Comparison of ENCODE assay signal across 23 cellular contexts in genomic region chr1:161805399-161806197, GRCh38. TPM values are rescaled to one million over a fixed set of nuclear protein-coding genes. Genes with fewer than 3 reads are reported as not detected.
DNase-seq lines count a peak whose midpoint lies in the region; FAIRE-seq and TF ChIP-seq lines count a peak whose summit lies in the region.
"Had no signal": no experiment of that assay in that cellular context is flagged by ENCODE, and none has a peak within 500 bp of the region (broad histone marks: within the 10 kb centered on the region; RNA-seq: fewer than 3 reads in every experiment).

No MANE protein-coding gene starts in this region.

- intact Hi-C loops in activated CD4-positive, alpha-beta T cell treated with anti-CD3 and anti-CD28 coated beads, Interleukin-2, amount 10 ng/mL, durations not matched to agents 24 days and 14 days (cut with micrococcal nuclease), result no loop called here

- H3K36me3 ChIP-seq in SK-N-MC (ENCODE audit: insufficient read depth, low read length), result peaks cover 30% of the 10 kb centered on the region

- H3K4me3 Mint-ChIP-seq in activated CD4-positive, alpha-beta T cell treated with anti-CD3 and anti-CD28 coated beads, Interleukin-2, amount 10 ng/mL, durations not matched to agents 24 days and 14 days, result no peak overlapping the region
- H3K4me3 Mint-ChIP-seq in chondrocyte (ENCODE audit: unreplicated experiment) (no peak overlapping the region), osteocyte (ENCODE audit: unreplicated experiment) (no peak overlapping the region)
- H3K4me3 Mint-ChIP-seq: CD14-positive monocyte; naive thymus-derived CD8-positive, alpha-beta T cell had no signal

- peak overlapping the region; percentile 69 for H3K27ac ChIP-seq in SK-N-MC
- H3K27ac ChIP-seq: heart right ventricle had no signal

- DNase-seq in activated CD4-positive, alpha-beta T cell treated with anti-CD3 and anti-CD28 coated beads, Interleukin-2, amount 10 ng/mL, durations not matched to agents 24 days and 14 days, result no peak
- no peak for DNase-seq in activated CD4-positive, alpha-beta T cell treated with anti-CD3 and anti-CD28 coated beads, Interleukin-2, amount 50 U/mL, for 4 hours
- DNase-seq in SK-N-MC (ENCODE audit: low read depth, low spot score), result no peak
- DNase-seq in chondrocyte (ENCODE audit: low spot score), result no peak
- no peak for DNase-seq in osteocyte (ENCODE audit: extremely low spot score, unreplicated experiment)
- no peak for DNase-seq in NCI-H1436 (lab: John Stamatoyannopoulos, UW)
- no peak for DNase-seq in D721Med (ENCODE audit: insufficient read length, low spot score)
- DNase-seq in NCI-H69 (lab: John Stamatoyannopoulos, UW), result no peak
- DNase-seq: 8988T; activated CD4-positive, alpha-beta T cell treated with anti-CD3 and anti-CD28 coated beads for 48 hours; caudate nucleus; effector CD4-positive, alpha-beta T cell; heart right ventricle; islet precursor cell; mammary epithelial cell; naive thymus-derived CD8-positive, alpha-beta T cell; NCI-H1436 treated with DMSO at 0.1 percent for 48 hours; stimulated activated CD4-positive, alpha-beta T cell treated with anti-CD3 and anti-CD28 coated beads, Interleukin-4, amount 100 ng/mL, for 4 hours had no signal

- FAIRE-seq in D721Med (lab: Jason Lieb, UNC), result no peak
- FAIRE-seq: GM12892, RCC 7860 had no signal

- peaks cover 7% of the 10 kb centered on the region for H3K9me3 Mint-ChIP-seq in activated CD4-positive, alpha-beta T cell treated with anti-CD3 and anti-CD28 coated beads, Interleukin-2, amount 10 ng/mL, durations not matched to agents 24 days and 14 days
- H3K9me3 Mint-ChIP-seq in chondrocyte (ENCODE audit: low read depth) (peaks cover 10% of the 10 kb centered on the region), osteocyte (ENCODE audit: unreplicated experiment) (peaks cover 1% of the 10 kb centered on the region)

- peak overlapping the region; percentile 67 for H3K27ac Mint-ChIP-seq in activated CD4-positive, alpha-beta T cell treated with anti-CD3 and anti-CD28 coated beads, Interleukin-2, amount 10 ng/mL, durations not matched to agents 24 days and 14 days
- H3K27ac Mint-ChIP-seq in chondrocyte (ENCODE audit: unreplicated experiment) (peak overlapping the region; percentile 34), osteocyte (ENCODE audit: unreplicated experiment) (peak overlapping the region; percentile 70)
- H3K27ac Mint-ChIP-seq: CD14-positive monocyte had no signal

- H3K27me3 Mint-ChIP-seq in activated CD4-positive, alpha-beta T cell treated with anti-CD3 and anti-CD28 coated beads, Interleukin-2, amount 10 ng/mL, durations not matched to agents 24 days and 14 days, result no peaks in the 10 kb centered on the region
- H3K27me3 Mint-ChIP-seq in chondrocyte (ENCODE audit: low read depth) (no peaks in the 10 kb centered on the region), osteocyte (ENCODE audit: unreplicated experiment) (no peaks in the 10 kb centered on the region)
- H3K27me3 Mint-ChIP-seq: naive thymus-derived CD8-positive, alpha-beta T cell had no signal

- peaks cover 7% of the 10 kb centered on the region for H3K4me1 Mint-ChIP-seq in activated CD4-positive, alpha-beta T cell treated with anti-CD3 and anti-CD28 coated beads, Interleukin-2, amount 10 ng/mL, durations not matched to agents 24 days and 14 days
- H3K4me1 Mint-ChIP-seq in chondrocyte (ENCODE audit: low read depth) (peaks cover 22% of the 10 kb centered on the region), osteocyte (ENCODE audit: unreplicated experiment) (peaks cover 27% of the 10 kb centered on the region)
- H3K4me1 Mint-ChIP-seq: CD14-positive monocyte had no signal

- no peak overlapping the region for H3K4me3 ChIP-seq in SK-N-MC
- H3K4me3 ChIP-seq: esophagus muscularis mucosa, heart right ventricle, skin epidermis had no signal

- TF ChIP-seq CTCF in chondrocyte (IDR thresholded peaks at IDR 0.05), result no peak
- no peak for TF ChIP-seq CTCF in osteocyte (IDR thresholded peaks at IDR 0.05)
- TF ChIP-seq CTCF in D721Med (IDR thresholded peaks at IDR 0.05; ENCODE audit: insufficient read depth, missing control alignments), result no peak

- peaks cover 51% of the 10 kb centered on the region for H3K36me3 Mint-ChIP-seq in activated CD4-positive, alpha-beta T cell treated with anti-CD3 and anti-CD28 coated beads, Interleukin-2, amount 10 ng/mL, durations not matched to agents 24 days and 14 days (ENCODE audit: low read depth)
- peaks cover 26% of the 10 kb centered on the region for H3K36me3 Mint-ChIP-seq in chondrocyte (ENCODE audit: low read depth)
- peaks cover 34% of the 10 kb centered on the region for H3K36me3 Mint-ChIP-seq in osteocyte (ENCODE audit: unreplicated experiment)

- peak overlapping the region; percentile 25 for H3K9ac ChIP-seq in SK-N-MC (ENCODE audit: insufficient read length)

- no peaks in the 10 kb centered on the region; the same call in 1 of the 2 replicates for H3K9me3 ChIP-seq in SK-N-MC (ENCODE audit: low read depth, low read length)
- H3K9me3 ChIP-seq: esophagus muscularis mucosa had no signal

RNA-seq across cellular contexts. Expression of gene ATF6, which starts 39.5 kb away (rescaled TPM):
- total RNA-seq in activated CD4-positive, alpha-beta T cell treated with anti-CD3 and anti-CD28 coated beads, Interleukin-2, amount 10 ng/mL, durations not matched to agents 24 days and 14 days, result 23.6 and 27.7 TPM in 2 replicates
- total RNA-seq in chondrocyte (27.6 to 29.1 TPM (median 28.0 TPM) in 3 replicates), osteocyte (29.7 and 32.2 TPM in 2 replicates)

RNA-seq across cellular contexts. Expression of gene DUSP12, which starts 56.0 kb away (rescaled TPM):
- total RNA-seq in activated CD4-positive, alpha-beta T cell treated with anti-CD3 and anti-CD28 coated beads, Interleukin-2, amount 10 ng/mL, durations not matched to agents 24 days and 14 days, result 38.2 and 39.7 TPM in 2 replicates
- total RNA-seq in chondrocyte (19.1 to 21.0 TPM (median 19.3 TPM) in 3 replicates), osteocyte (20.1 and 21.8 TPM in 2 replicates)
